In the genomic region with DNA sequence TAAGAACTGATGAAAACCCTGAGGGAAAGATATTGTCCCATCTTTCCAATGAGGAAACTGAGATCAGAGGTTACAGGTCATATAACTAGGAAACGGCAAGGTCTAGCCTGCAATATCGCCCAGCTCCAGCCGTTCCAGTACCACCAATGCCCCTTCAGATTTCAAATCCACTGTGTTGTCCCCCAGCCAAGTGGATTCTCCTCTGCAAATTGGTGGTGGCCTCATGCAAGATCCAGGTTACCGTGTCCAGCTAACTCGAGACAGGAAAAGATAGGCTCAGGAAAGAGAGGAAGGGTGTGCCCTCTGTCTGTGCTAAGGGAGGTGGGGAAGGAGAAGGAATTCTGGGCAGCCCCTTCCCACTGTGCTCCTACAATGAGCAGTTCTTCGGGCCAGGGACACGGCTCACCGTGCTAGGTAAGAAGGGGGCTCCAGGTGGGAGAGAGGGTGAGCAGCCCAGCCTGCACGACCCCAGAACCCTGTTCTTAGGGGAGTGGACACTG, we compare ENCODE assay signal across 11 cellular contexts. TPM values are rescaled to one million over a fixed set of nuclear protein-coding genes. Genes with fewer than 3 reads are reported as not detected.
DNase-seq lines count a peak whose midpoint lies in the region; ATAC-seq and TF ChIP-seq lines count a peak whose summit lies in the region.
"Had no signal": no experiment of that assay in that cellular context is flagged by ENCODE, and none has a peak within 500 bp of the region (broad histone marks: within the 10 kb centered on the region; RNA-seq: fewer than 3 reads in every experiment).

No MANE protein-coding gene starts in this region.

- H3K4me3 ChIP-seq in GM06990 (replicated peaks; ENCODE audit: low read depth, low read length) (peak overlapping the region; percentile 80), duodenal mucosa (ENCODE audit: low read depth in 1 of 2, low read length in 2 of 2) (peak overlapping the region; percentile 4 to 59), neural progenitor cell (peak overlapping the region; percentile 57), HAP-1 (no peak overlapping the region)

- no peak for ATAC-seq in GM21786 (IDR thresholded peaks at IDR 0.05; ENCODE audit: unreplicated experiment)

- no peaks in the 10 kb centered on the region for H3K36me3 ChIP-seq in GM06990 (ENCODE audit: control insufficient read depth, insufficient read depth, low read length)
- peaks cover 78% of the 10 kb centered on the region for H3K36me3 ChIP-seq in KOPT-K1 (ENCODE audit: insufficient read depth, low read length)
- H3K36me3 ChIP-seq in duodenal mucosa (ENCODE audit: control insufficient read depth in 1 of 2, insufficient read depth in 2 of 2, low read length in 2 of 2) = no peaks in the 10 kb centered on the region
- H3K36me3 ChIP-seq in neural progenitor cell = no peaks in the 10 kb centered on the region
- H3K36me3 ChIP-seq in HAP-1 (replicated peaks) = no peaks in the 10 kb centered on the region
- H3K36me3 ChIP-seq: neutrophil had no signal

- no peak for TF ChIP-seq CTCF in GM06990 (IDR thresholded peaks at IDR 0.05; ENCODE audit: insufficient read depth, low read length, poor library complexity, severe bottlenecking)
- no peak for TF ChIP-seq CTCF in neural progenitor cell (IDR thresholded peaks at IDR 0.05)

- peak overlapping the region; percentile 79 for H3K4me3 Mint-ChIP-seq in neural progenitor cell

- H3K9me3 Mint-ChIP-seq in neural progenitor cell = peaks cover 6% of the 10 kb centered on the region

- H3K4me2 ChIP-seq in neural progenitor cell = peak overlapping the region; percentile 92

- peaks cover 61% of the 10 kb centered on the region for H3K27me3 Mint-ChIP-seq in neural progenitor cell (ENCODE audit: insufficient read depth, low read depth)

- peak overlapping the region in 1 of 2 donors; percentile 62 for H3K9ac ChIP-seq in duodenal mucosa (ENCODE audit: low read depth in 1 of 2, low read length in 2 of 2)
- H3K9ac ChIP-seq in neural progenitor cell = no peak overlapping the region

- peaks cover 20% of the 10 kb centered on the region for H3K4me1 Mint-ChIP-seq in neural progenitor cell

- H3K4me1 ChIP-seq in duodenal mucosa (ENCODE audit: control insufficient read depth in 1 of 2, insufficient read depth in 2 of 2, low read length in 2 of 2) (peaks cover 6 to 8% of the 10 kb centered on the region in 2 donors), neural progenitor cell (peaks cover 16% of the 10 kb centered on the region), HAP-1 (no peaks in the 10 kb centered on the region)

- in situ Hi-C loops in HAP-1 (cut with MboI; ENCODE audit: low sequenced_read_pairs) = no loop called here

- H3K27ac Mint-ChIP-seq in neural progenitor cell = no peak overlapping the region

- H3K27ac ChIP-seq in KOPT-K1 (ENCODE audit: low read depth, low read length, poor library complexity, severe bottlenecking) (peak overlapping the region; percentile 100), duodenal mucosa (ENCODE audit: low read depth, low read length) (peak overlapping the region; percentile 60), neural progenitor cell (no peak overlapping the region)
- H3K27ac ChIP-seq: neutrophil had no signal

- no peaks in the 10 kb centered on the region for H4K20me1 ChIP-seq in neural progenitor cell (ENCODE audit: low read depth)

- H2AFZ ChIP-seq in neural progenitor cell (replicated peaks) = peak overlapping the region; percentile 87

- H3K9me3 ChIP-seq in KOPT-K1 (ENCODE audit: insufficient read depth, low read length, poor library complexity, severe bottlenecking) (no peaks in the 10 kb centered on the region), duodenal mucosa (ENCODE audit: control insufficient read depth in 1 of 2, low read length in 2 of 2) (no peaks in the 10 kb centered on the region), neural progenitor cell (ENCODE audit: low read depth) (no peaks in the 10 kb centered on the region), HAP-1 (no peaks in the 10 kb centered on the region)
- H3K9me3 ChIP-seq: neutrophil had no signal

- no peaks in the 10 kb centered on the region for H3F3A ChIP-seq in neural progenitor cell (ENCODE audit: low read depth)

- H3K36me3 Mint-ChIP-seq in neural progenitor cell = no peaks in the 10 kb centered on the region

- no peaks in the 10 kb centered on the region for H3K79me2 ChIP-seq in neural progenitor cell (ENCODE audit: low read depth)

- DNase-seq in GM06990 (ENCODE audit: extremely low read depth, insufficient read length) = no peak
- peak; percentile 20 for DNase-seq in neural progenitor cell (ENCODE audit: low spot score)
- no peak for DNase-seq in NCI-H146 (lab: John Stamatoyannopoulos, UW)
- DNase-seq in HAP-1 (ENCODE audit: low spot score in 2 of 2) = no peak
- no peak for DNase-seq in NCI-H1417 (lab: John Stamatoyannopoulos, UW)
- DNase-seq: NCI-H2081 treated with DMSO at 0.1 percent for 48 hours had no signal

- H3K27me3 ChIP-seq in GM06990 (replicated peaks; ENCODE audit: control insufficient read depth, insufficient read depth, low read length) (no peaks in the 10 kb centered on the region), duodenal mucosa (ENCODE audit: control insufficient read depth in 1 of 2, insufficient read depth in 2 of 2, low read length in 2 of 2) (peaks cover 47 to 68% of the 10 kb centered on the region in 2 donors), neural progenitor cell (peaks cover 70% of the 10 kb centered on the region), HAP-1 (ENCODE audit: low read depth) (peaks cover 41% of the 10 kb centered on the region)

RNA-seq across cellular contexts. Expression of gene PRSS2, which starts 25.3 kb away (rescaled TPM):
- not detected in 2 replicates for total RNA-seq in neural progenitor cell (ENCODE audit: low replicate concordance)
- total RNA-seq: SK-MEL-5 had no signal

RNA-seq across cellular contexts. Expression of gene PRSS1, which starts 46.8 kb away (rescaled TPM):
- total RNA-seq in neural progenitor cell (ENCODE audit: low replicate concordance) = not detected in 2 replicates
- total RNA-seq: SK-MEL-5 had no signal

RNA-seq across cellular contexts. Expression of gene EPHB6, which starts 58.8 kb away (rescaled TPM):
- 4.8 and 14.2 TPM in 2 replicates for total RNA-seq in neural progenitor cell (ENCODE audit: low replicate concordance)
